ENCODE assay signal across 8 cellular contexts in the genomic region with DNA sequence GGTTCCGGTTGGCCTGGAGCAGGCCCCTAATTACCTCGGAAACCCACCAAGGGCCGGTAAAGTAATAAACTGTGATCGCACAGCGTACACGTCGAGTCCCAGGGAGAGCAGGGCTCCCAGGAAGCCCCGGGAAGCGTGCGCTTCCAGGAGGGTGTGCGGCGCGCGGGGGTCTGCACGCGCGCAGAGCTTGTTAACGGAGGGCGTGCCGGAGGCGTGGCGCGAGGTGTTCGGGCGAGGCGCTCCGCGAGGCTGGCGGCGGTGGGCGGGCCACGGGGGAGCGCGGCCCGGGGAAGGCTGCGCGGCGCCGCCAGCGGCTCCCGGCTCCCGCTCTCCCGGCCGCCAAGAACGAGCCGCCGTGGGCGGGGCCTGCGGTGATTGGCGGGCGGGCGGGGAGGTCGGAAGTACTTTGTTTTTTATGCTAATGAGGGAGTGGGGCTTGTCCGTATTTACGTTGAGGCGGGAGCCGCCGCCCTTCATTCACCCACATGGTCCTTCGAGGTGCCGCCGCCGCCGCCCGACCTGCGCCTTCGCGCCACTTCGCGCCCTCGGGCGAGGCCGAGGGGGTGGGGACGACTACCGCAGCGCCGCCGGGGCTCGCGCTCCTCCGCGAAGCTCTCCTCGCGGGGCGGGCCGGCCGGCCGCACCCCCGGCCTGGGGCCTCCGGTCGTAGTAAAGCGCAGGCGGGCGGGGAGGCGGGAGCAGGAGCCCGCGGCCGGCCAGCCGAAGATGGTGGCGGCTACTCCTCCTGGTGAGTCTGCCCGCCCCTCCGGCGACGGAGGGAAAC. TPM values are rescaled to one million over a fixed set of nuclear protein-coding genes. Genes with fewer than 3 reads are reported as not detected.
DNase-seq lines count a peak whose midpoint lies in the region; ATAC-seq, FAIRE-seq and TF ChIP-seq lines count a peak whose summit lies in the region.

A gene (plus strand): TSS at position 476 of the 784 bp plus-strand sequence.

- peak; percentile 89 for DNase-seq in AG08396 (ENCODE audit: low spot score)
- DNase-seq in NCI-H226: peak; percentile 81
- peak; percentile 81 for DNase-seq in activated B cell treated with CpG ODN at 0.5 μM for 24 hours
- DNase-seq in bronchial epithelial cell (ENCODE audit: low read depth): peak; percentile 76
- DNase-seq in iris pigment epithelial cell (ENCODE audit: low read depth): peak; percentile 88
- DNase-seq in spleen: peak; percentile 96

- peak within 1 kb of the TSS; percentile 89 for H3K27ac Mint-ChIP-seq in activated B cell treated with CpG ODN at 0.5 μM for 24 hours

- CTCF ChIA-PET in activated B cell treated with CpG ODN at 0.5 μM for 24 hours (lab: Charles Lee): interaction anchor here (1.2 kb wide), 1 partner anchor 213 kb away, joined by 4 read pairs; no protein-coding TSS in a partner anchor

- H3K36me3 Mint-ChIP-seq in activated B cell treated with CpG ODN at 0.5 μM for 24 hours (ENCODE audit: low read depth): peaks cover 38% of the 10 kb centered on the region

- peaks cover 17 to 44% (median 34%) of the 10 kb centered on the region in 6 donors for H3K4me1 ChIP-seq in spleen

- peak in 1 of 3 donors; percentile 51 for TF ChIP-seq POLR2A in spleen (IDR thresholded peaks at IDR 0.05)

- no peaks in the 10 kb centered on the region for H3K27me3 Mint-ChIP-seq in activated B cell treated with CpG ODN at 0.5 μM for 24 hours

- H3K4me3 Mint-ChIP-seq in activated B cell treated with CpG ODN at 0.5 μM for 24 hours: peak within 1 kb of the TSS; percentile 94

- 0 to 1% (median 1%) methylated on average over 32 to 103 of the region's 103 CpGs for WGBS in spleen, 5 donors

- no peaks in the 10 kb centered on the region for H3K9me3 Mint-ChIP-seq in activated B cell treated with CpG ODN at 0.5 μM for 24 hours

- H3K4me1 Mint-ChIP-seq in activated B cell treated with CpG ODN at 0.5 μM for 24 hours: peaks cover 62% of the 10 kb centered on the region

- H3K4me3 ChIP-seq in bronchial epithelial cell (ENCODE audit: low read depth, low read length) (peak within 1 kb of the TSS; percentile 46), spleen (peak within 1 kb of the TSS; percentile 74 to 96 (median 80))

- FAIRE-seq in bronchial epithelial cell (lab: Jason Lieb, UNC): no peak

- no peak for TF ChIP-seq CTCF in activated B cell treated with CpG ODN at 0.5 μM for 24 hours (IDR thresholded peaks at IDR 0.05)
- TF ChIP-seq CTCF in bronchial epithelial cell (IDR thresholded peaks at IDR 0.05; ENCODE audit: insufficient read depth, low read length, severe bottlenecking): no peak
- TF ChIP-seq CTCF in spleen (IDR thresholded peaks at IDR 0.05 in 8 of 11, conservative IDR thresholded peaks at IDR 0.05 in 3 of 11): peak in 2 of 11 experiments; percentile 7 to 29

- ATAC-seq in GM19025 (IDR thresholded peaks at IDR 0.05; ENCODE audit: low read depth, unreplicated experiment) (peak; percentile 46), HG03196 (IDR thresholded peaks at IDR 0.05; ENCODE audit: unreplicated experiment) (peak; percentile 64), activated B cell treated with CpG ODN at 0.5 μM for 24 hours (ENCODE audit: low read depth) (peak; percentile 54)

- H3K36me3 ChIP-seq in bronchial epithelial cell (ENCODE audit: control insufficient read depth, insufficient read depth, low read length) (peaks cover 12% of the 10 kb centered on the region), spleen (peaks cover 0 to 24% (median 17%) of the 10 kb centered on the region in 6 donors)

- no peaks in the 10 kb centered on the region for H3K27me3 ChIP-seq in bronchial epithelial cell (ENCODE audit: control insufficient read depth, insufficient read depth, low read length)
- H3K27me3 ChIP-seq in spleen (replicated peaks in 1 of 7): no peaks in the 10 kb centered on the region

- peak within 1 kb of the TSS; percentile 93 to 98 (median 97) for H3K27ac ChIP-seq in spleen

- intact Hi-C loops in activated B cell treated with CpG ODN at 0.5 μM for 24 hours (cut with micrococcal nuclease): loop anchor here (2.0 kb wide), 1 partner anchor 17 kb away; no protein-coding TSS in a partner anchor
- intact Hi-C loops in spleen (cut with DNase I; ENCODE audit: low total_unique reads): no loop called here

- H3K9me3 ChIP-seq in spleen: no peaks in the 10 kb centered on the region

- POLR2A ChIA-PET in activated B cell treated with CpG ODN at 0.5 μM for 24 hours (lab: Charles Lee): interaction anchor here (0.6 to 1.5 kb wide), 4 partner anchors 16 to 49 kb away, joined by 3 to 6 read pairs (median 4); no protein-coding TSS in a partner anchor

RNA-seq across cellular contexts. Expression of the gene that starts here (rescaled TPM):
- total RNA-seq in activated B cell treated with CpG ODN at 0.5 μM for 24 hours: 23.5 and 27.0 TPM in 2 replicates
- 4.5 and 19.2 TPM in 2 replicates for total RNA-seq in bronchial epithelial cell
- 10 to 100 TPM in 1 of 7 donors, 1 to 10 TPM in 6; 5.0 to 15.0 (median 7.1) TPM for total RNA-seq in spleen
- polyA plus RNA-seq in spleen: 1 to 10 TPM; 3.7 to 6.1 (median 6.0) TPM

Comparison
In these comparisons a context has a peak if more than half of its experiments do, and no peak if none do; other contexts are left out.
1. Peak in every context shown above with its lines: DNase-seq, ATAC-seq, H3K4me3 ChIP-seq and H3K27ac ChIP-seq.